ENCODE assay signal across 16 cellular contexts in the genomic region with DNA sequence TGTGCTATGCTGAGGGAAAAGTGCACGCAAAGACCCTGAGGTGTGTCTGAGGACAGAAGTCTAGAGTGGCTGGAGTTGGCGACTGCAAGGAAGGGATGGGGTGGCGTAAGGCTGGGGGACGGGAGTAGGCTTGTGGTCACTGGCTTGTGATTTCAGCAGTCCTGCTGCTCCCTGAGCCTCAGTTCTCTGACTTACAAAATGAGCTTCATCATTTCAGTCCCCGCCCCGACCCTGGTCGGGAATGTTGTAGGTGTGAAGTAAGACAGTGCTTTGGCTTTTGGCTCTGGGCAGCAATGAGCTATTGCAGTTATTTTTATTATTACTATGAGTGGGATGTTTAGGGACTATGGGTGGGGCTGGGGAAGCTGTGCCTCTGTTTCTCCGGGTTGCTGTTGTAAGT. TPM values are rescaled to one million over a fixed set of nuclear protein-coding genes. Genes with fewer than 3 reads are reported as not detected.
A peak's percentile ranks its signal among the peaks of the same experiment; 100 is the strongest.
DNase-seq lines count a peak whose midpoint lies in the region; ATAC-seq and TF ChIP-seq lines count a peak whose summit lies in the region.
"Had no signal": no experiment of that assay in that cellular context is flagged by ENCODE, and none has a peak within 500 bp of the region (broad histone marks: within the 10 kb centered on the region; RNA-seq: fewer than 3 reads in every experiment).

No MANE protein-coding gene starts in this region.

- no peaks in the 10 kb centered on the region for H3K27me3 ChIP-seq in BLaER1
- H3K27me3 ChIP-seq in layer of hippocampus (ENCODE audit: control insufficient read depth, insufficient read depth, low read length), result no peaks in the 10 kb centered on the region
- no peaks in the 10 kb centered on the region for H3K27me3 ChIP-seq in MG63
- H3K27me3 ChIP-seq in spleen (replicated peaks in 1 of 7), result peaks cover 0 to 50% (median 2%) of the 10 kb centered on the region in 7 donors

- no peak for TF ChIP-seq POLR2A in spleen (IDR thresholded peaks at IDR 0.05)

- DNase-seq in cardiac fibroblast (ENCODE audit: low read depth in 2 of 2) (peak; percentile 44 to 48), sciatic nerve (ENCODE audit: low spot score) (no peak), MG63 (no peak), spleen (no peak)
- no peak for DNase-seq in stimulated activated naive CD4-positive, alpha-beta T cell treated with Interleukin-2 at 50 U/mL for 16 hours (lab: John Stamatoyannopoulos, UW)
- DNase-seq: activated naive CD4-positive, alpha-beta T cell treated with anti-CD3 and anti-CD28 coated beads for 36 hours; central memory CD4-positive, alpha-beta T cell; DMS53; naive thymus-derived CD4-positive, alpha-beta T cell; NCI-H1930; SHP77 treated with DMSO at 0.1 percent for 48 hours had no signal

- WGBS in spleen, 5 donors, result 40 to 75% (median 59%) methylated on average over 8 of the region's 8 CpGs

- intact Hi-C loops in sciatic nerve (cut with DNase I), result no loop called here
- intact Hi-C loops in spleen (cut with DNase I; ENCODE audit: low total_unique reads), result no loop called here

- H3K27ac ChIP-seq in BLaER1 (peak overlapping the region; percentile 72), layer of hippocampus (ENCODE audit: low read depth, low read length) (peak overlapping the region; percentile 75), spleen (peak overlapping the region in 1 of 8 donors; percentile 33)

- H3K9me3 ChIP-seq in BLaER1, result no peaks in the 10 kb centered on the region
- H3K9me3 ChIP-seq in MG63, result no peaks in the 10 kb centered on the region
- no peaks in the 10 kb centered on the region for H3K9me3 ChIP-seq in spleen

- ATAC-seq in sciatic nerve (peak; percentile 33), HG03342 (IDR thresholded peaks at IDR 0.05; ENCODE audit: unreplicated experiment) (no peak)
- ATAC-seq: naive thymus-derived CD4-positive, alpha-beta T cell had no signal

- TF ChIP-seq CTCF in cardiac fibroblast (IDR thresholded peaks at IDR 0.05; ENCODE audit: low read depth, low read length), result no peak
- TF ChIP-seq CTCF in spleen (IDR thresholded peaks at IDR 0.05 in 8 of 11, conservative IDR thresholded peaks at IDR 0.05 in 3 of 11), result no peak

- H3K4me1 ChIP-seq in BLaER1 (peaks cover 85% of the 10 kb centered on the region), spleen (peaks cover 0 to 27% (median 4%) of the 10 kb centered on the region in 6 donors)

- no peaks in the 10 kb centered on the region for H4K20me1 ChIP-seq in BLaER1

- peak overlapping the region; percentile 88 for H3K4me2 ChIP-seq in BLaER1

- no peak overlapping the region for H3K4me3 ChIP-seq in BLaER1
- H3K4me3 ChIP-seq in cardiac fibroblast (replicated peaks in 1 of 2; ENCODE audit: low read depth in 2 of 2, low read length in 2 of 2), result no peak overlapping the region
- H3K4me3 ChIP-seq in MG63, result no peak overlapping the region
- H3K4me3 ChIP-seq in spleen, result no peak overlapping the region

- peak overlapping the region; percentile 52 for H3K9ac ChIP-seq in BLaER1

- H3K36me3 ChIP-seq in BLaER1 (no peaks in the 10 kb centered on the region), MG63 (no peaks in the 10 kb centered on the region), spleen (no peaks in the 10 kb centered on the region)

RNA-seq across cellular contexts. Expression of gene ADGRG1, which starts 8.6 kb away (rescaled TPM):
- total RNA-seq in sciatic nerve (47.4 TPM), spleen (10 to 100 TPM in 4 of 7 donors, 1 to 10 TPM in 3; 6.9 to 23.7 (median 10.5) TPM)
- total RNA-seq in MG63 (2014; rRNA removed; shearing (Covaris generic); ENCODE audit: low replicate concordance), result 1.4 and 1.6 TPM in 2 replicates
- polyA plus RNA-seq in spleen, result 1 to 10 TPM; 1.0 to 2.7 (median 1.2) TPM

RNA-seq across cellular contexts. Expression of gene ADGRG3, which starts 31.1 kb away (rescaled TPM):
- total RNA-seq in sciatic nerve, result 4.6 TPM
- not detected in 2 replicates for total RNA-seq in MG63 (2014; rRNA removed; shearing (Covaris generic); ENCODE audit: low replicate concordance)
- 100 to 1,000 TPM in 2 of 7 donors, 10 to 100 TPM in 5; 16.6 to 116 (median 34.2) TPM for total RNA-seq in spleen
- 10 to 100 TPM in 1 of 3 donors, 1 to 10 TPM in 2; 2.5 to 15.3 (median 8.5) TPM for polyA plus RNA-seq in spleen
- total RNA-seq: fibroblast of villous mesenchyme, LHCN-M2 had no signal
- polyA plus RNA-seq: naive thymus-derived CD4-positive, alpha-beta T cell had no signal

RNA-seq across cellular contexts. Expression of gene DRC7, which starts 57.6 kb away (rescaled TPM):
- total RNA-seq in sciatic nerve (not detected), spleen (1 to 10 TPM in 1 of 7 donors, under 1 TPM in 2, not detected in 4; 0.20 to 2.1 (median 0.60) TPM)
- not detected in 2 replicates for total RNA-seq in MG63 (2014; rRNA removed; shearing (Covaris generic); ENCODE audit: low replicate concordance)
- under 1 TPM; 0.03 to 0.11 (median 0.06) TPM for polyA plus RNA-seq in spleen
- total RNA-seq: fibroblast of villous mesenchyme; LHCN-M2; naive thymus-derived CD4-positive, alpha-beta T cell had no signal
- polyA plus RNA-seq: naive thymus-derived CD4-positive, alpha-beta T cell had no signal

Comparison
In these comparisons a context has a peak if more than half of its experiments do, and no peak if none do; other contexts are left out.
1. DNase-seq: peak in cardiac fibroblast (2 of 2); none in sciatic nerve (single experiment), MG63 (single experiment), stimulated activated naive CD4-positive, alpha-beta T cell treated with Interleukin-2 at 50 U/mL for 16 hours (single experiment) and spleen (single experiment).